ENCODE assay signal across 3 cellular contexts in genomic region chr15:74976159-74976558, GRCh38.
TF ChIP-seq lines count a peak whose summit lies in the region.

No MANE protein-coding gene starts in this region.

TF ChIP-seq in HCT116, 20 proteins besides CTCF, POLR2A, EP300 and RAD21:
- no peak for TF ChIP-seq YY1 (IDR thresholded peaks at IDR 0.05; ENCODE audit: extremely low read depth, insufficient replicate concordance, low read depth, low read length)
- no peak for TF ChIP-seq POLR2AphosphoS5 (IDR thresholded peaks at IDR 0.05; ENCODE audit: low read depth, low read length)
- no peak for TF ChIP-seq MAX (IDR thresholded peaks at IDR 0.05)
- no peak for TF ChIP-seq ATF3 (IDR thresholded peaks at IDR 0.05)

TF ChIP-seq in K562, 482 proteins besides CTCF, POLR2A, EP300 and RAD21:
- no peak for TF ChIP-seq ZNF124 (CRISPR knock-in tag; IDR thresholded peaks at IDR 0.05)
- TF ChIP-seq CBFA2T2 (conservative IDR thresholded peaks at IDR 0.05), result no peak
- no peak for TF ChIP-seq RBM34 (IDR thresholded peaks at IDR 0.05; ENCODE audit: borderline replicate concordance, insufficient read depth, low read length)
- TF ChIP-seq MCM5 (IDR thresholded peaks at IDR 0.05; ENCODE audit: low read depth), result no peak
- no peak for TF ChIP-seq ERF (CRISPR knock-in tag; IDR thresholded peaks at IDR 0.05)
- no peak for TF ChIP-seq ZNF217 (CRISPR knock-in tag; IDR thresholded peaks at IDR 0.05)
- no peak for TF ChIP-seq GMEB1 (CRISPR knock-in tag; IDR thresholded peaks at IDR 0.05)
- TF ChIP-seq ARID3B (CRISPR knock-in tag; IDR thresholded peaks at IDR 0.05; ENCODE audit: borderline replicate concordance), result no peak
- no peak for TF ChIP-seq BCOR (IDR thresholded peaks at IDR 0.05)
- TF ChIP-seq NR1H2 (CRISPR knock-in tag; IDR thresholded peaks at IDR 0.05), result no peak
- TF ChIP-seq KLF6 (CRISPR knock-in tag; IDR thresholded peaks at IDR 0.05; ENCODE audit: borderline replicate concordance), result no peak
- no peak for TF ChIP-seq IRF2 (CRISPR knock-in tag; IDR thresholded peaks at IDR 0.05)

TF ChIP-seq in liver, 16 proteins besides CTCF, POLR2A, EP300 and RAD21:
- TF ChIP-seq FOXA1 (IDR thresholded peaks at IDR 0.05), result no peak
- TF ChIP-seq MAX (IDR thresholded peaks at IDR 0.05), result no peak
- no peak for TF ChIP-seq REST (IDR thresholded peaks at IDR 0.05)
- TF ChIP-seq JUND (IDR thresholded peaks at IDR 0.05), result no peak
- TF ChIP-seq ZBTB33 (IDR thresholded peaks at IDR 0.05), result no peak
- TF ChIP-seq HNF4A (conservative IDR thresholded peaks at IDR 0.05), result no peak
- no peak for TF ChIP-seq FOXA2 (IDR thresholded peaks at IDR 0.05)
- no peak for TF ChIP-seq NR2F2 (IDR thresholded peaks at IDR 0.05)
- no peak for TF ChIP-seq TAF1 (conservative IDR thresholded peaks at IDR 0.05)
- TF ChIP-seq GABPA (IDR thresholded peaks at IDR 0.05 in 1 of 2, conservative IDR thresholded peaks at IDR 0.05 in 1 of 2), result no peak
- TF ChIP-seq ATF3 (IDR thresholded peaks at IDR 0.05), result no peak
- TF ChIP-seq EGR1 (IDR thresholded peaks at IDR 0.05; ENCODE audit: low read depth in 2 of 2), result no peak
- no peak for TF ChIP-seq SP1 (IDR thresholded peaks at IDR 0.05)
